ENCODE assay signal across 14 cellular contexts in the genomic region with DNA sequence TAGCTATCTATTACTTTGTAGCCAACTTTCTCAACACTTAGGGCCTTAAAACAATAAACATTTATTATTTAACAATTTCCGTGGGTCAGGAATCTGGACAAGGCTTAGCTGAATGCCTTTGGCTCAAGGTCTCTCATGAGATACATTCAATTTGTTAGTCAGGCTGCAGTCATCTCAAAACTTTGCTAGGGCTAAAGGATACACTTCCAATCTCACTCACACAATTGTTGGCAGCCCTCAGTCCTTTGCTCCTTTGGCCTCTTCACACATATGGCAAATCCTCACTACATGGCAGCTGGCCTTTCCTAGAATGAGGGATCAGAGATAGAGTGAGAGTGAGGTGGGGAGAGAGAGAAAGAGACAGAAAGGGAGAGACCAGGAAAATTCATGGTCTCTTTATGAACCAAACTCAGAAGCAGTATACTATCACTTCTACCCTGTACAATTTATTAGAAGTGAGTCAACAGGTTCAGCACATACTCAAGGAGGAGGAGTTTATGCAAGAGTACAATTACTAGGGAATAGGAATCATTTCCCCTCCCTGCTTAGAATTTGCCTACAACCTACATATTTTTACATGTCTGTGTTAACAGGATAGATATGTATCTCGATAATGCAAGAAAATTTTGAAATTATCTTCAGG.
"Had no signal": no experiment of that assay in that cellular context is flagged by ENCODE, and none has a peak within 500 bp of the region (broad histone marks: within the 10 kb centered on the region; RNA-seq: fewer than 3 reads in every experiment).

No MANE protein-coding gene starts in this region.

- ATAC-seq: gastrocnemius medialis, T-helper 17 cell had no signal

- H3K4me3 Mint-ChIP-seq: activated CD4-positive, alpha-beta T cell treated with anti-CD3 and anti-CD28 coated beads, Interleukin-2, amount 10 ng/mL, durations not matched to agents 7 days and 5 days; activated naive CD4-positive, alpha-beta T cell treated with anti-CD3 and anti-CD28 coated beads, Interleukin-2, amount 10 ng/mL, durations not matched to agents 7 days and 5 days; central memory CD8-positive, alpha-beta T cell; mesothelial cell of epicardium; T-helper 17 cell had no signal

- H3K27me3 Mint-ChIP-seq: activated CD4-positive, alpha-beta T cell treated with anti-CD3 and anti-CD28 coated beads, Interleukin-2, amount 10 ng/mL, durations not matched to agents 7 days and 5 days; activated naive CD4-positive, alpha-beta T cell treated with anti-CD3 and anti-CD28 coated beads, Interleukin-2, amount 10 ng/mL, durations not matched to agents 7 days and 5 days; central memory CD8-positive, alpha-beta T cell; T-helper 17 cell had no signal

- FAIRE-seq: small intestine, urothelium cell line had no signal

- DNase-seq: activated CD4-positive, alpha-beta T cell treated with anti-CD3 and anti-CD28 coated beads, Interleukin-2, amount 10 ng/mL, durations not matched to agents 7 days and 5 days; activated CD4-positive, CD25-positive, alpha-beta regulatory T cell; activated naive CD4-positive, alpha-beta T cell treated with anti-CD3 and anti-CD28 coated beads, Interleukin-2, amount 10 ng/mL, durations not matched to agents 7 days and 5 days; adrenal gland; effector memory CD4-positive, alpha-beta T cell; gastrocnemius medialis; kidney glomerular epithelial cell; small intestine; stomach; T-helper 17 cell had no signal

- H3K36me3 Mint-ChIP-seq: activated naive CD4-positive, alpha-beta T cell treated with anti-CD3 and anti-CD28 coated beads, Interleukin-2, amount 10 ng/mL, durations not matched to agents 7 days and 5 days had no signal

- H3K4me1 Mint-ChIP-seq: activated CD4-positive, alpha-beta T cell treated with anti-CD3 and anti-CD28 coated beads, Interleukin-2, amount 10 ng/mL, durations not matched to agents 7 days and 5 days; activated naive CD4-positive, alpha-beta T cell treated with anti-CD3 and anti-CD28 coated beads, Interleukin-2, amount 10 ng/mL, durations not matched to agents 7 days and 5 days; central memory CD8-positive, alpha-beta T cell; T-helper 17 cell had no signal

- H3K27ac Mint-ChIP-seq: activated CD4-positive, alpha-beta T cell treated with anti-CD3 and anti-CD28 coated beads, Interleukin-2, amount 10 ng/mL, durations not matched to agents 7 days and 5 days; activated naive CD4-positive, alpha-beta T cell treated with anti-CD3 and anti-CD28 coated beads, Interleukin-2, amount 10 ng/mL, durations not matched to agents 7 days and 5 days; activated T-helper 2 cell treated with anti-CD3 and anti-CD28 coated beads, Interferon-gamma antibody, Interleukin-2, Interleukin-4, amounts not matched to agents 10 μg/mL and 5 μg/mL and 100 μg/mL, durations not matched to agents 14 hours and 24 hours and 36 hours; mesothelial cell of epicardium; T-helper 17 cell had no signal
